In genomic region chr12:88993655-88994054, GRCh38 we compare ENCODE assay signal across 9 cellular contexts.
DNase-seq lines count a peak whose midpoint lies in the region; ATAC-seq and TF ChIP-seq lines count a peak whose summit lies in the region.
"Had no signal": no experiment of that assay in that cellular context is flagged by ENCODE, and none has a peak within 500 bp of the region (broad histone marks: within the 10 kb centered on the region; RNA-seq: fewer than 3 reads in every experiment).

No MANE protein-coding gene starts in this region.

- no peak overlapping the region for H3K4me3 ChIP-seq in AG04450 (ENCODE audit: low read depth, low read length)
- H3K4me3 ChIP-seq in upper lobe of left lung = no peak overlapping the region

- no peak for TF ChIP-seq POLR2A in upper lobe of left lung (IDR thresholded peaks at IDR 0.05)

- TF ChIP-seq CTCF in AG04450 (IDR thresholded peaks at IDR 0.05; ENCODE audit: low read depth, low read length) = peak; percentile 60
- peak; percentile 74 for TF ChIP-seq CTCF in VCaP (conservative IDR thresholded peaks at IDR 0.05)
- peak in 5 of 6 experiments; percentile 35 to 66 (median 65) for TF ChIP-seq CTCF in upper lobe of left lung (IDR thresholded peaks at IDR 0.05)

- no peak overlapping the region for H3K27ac ChIP-seq in AG04450 (ENCODE audit: low read depth, low read length)
- H3K27ac ChIP-seq in VCaP = no peak overlapping the region
- H3K27ac ChIP-seq in upper lobe of left lung = no peak overlapping the region
- H3K27ac ChIP-seq: epithelial cell of prostate had no signal

- ATAC-seq in GM18868 (IDR thresholded peaks at IDR 0.05; ENCODE audit: unreplicated experiment) (peak; percentile 72), upper lobe of left lung (ENCODE audit: low FRiP score in 2 of 2) (peak in 1 of 2 donors; percentile 61), GM19452 (IDR thresholded peaks at IDR 0.05; ENCODE audit: unreplicated experiment) (no peak)

- peaks cover 0 to 9% (median 0%) of the 10 kb centered on the region in 4 donors for H3K4me1 ChIP-seq in upper lobe of left lung

- DNase-seq in AG04450 (ENCODE audit: low read depth, low spot score) (peak; percentile 44), NCI-H146 treated with DMSO at 0.1 percent for 48 hours (lab: John Stamatoyannopoulos, UW; ENCODE audit: unreplicated experiment) (peak; percentile 54), iPS-NIHi11 (ENCODE audit: low spot score) (peak; percentile 26), upper lobe of left lung (no peak)
- no peak for DNase-seq in activated naive CD4-positive, alpha-beta T cell (lab: John Stamatoyannopoulos, UW)

- POLR2A ChIA-PET in AG04450 (lab: Yijun Ruan, JAX) = interaction anchor here (2.6 kb wide), 1 partner anchor 413 kb away, joined by 14 read pairs; the partner anchor contains the start of gene KITLG

- H3K9me3 ChIP-seq in AG04450 (ENCODE audit: control insufficient read depth, insufficient read depth, low read length) = no peaks in the 10 kb centered on the region
- no peaks in the 10 kb centered on the region for H3K9me3 ChIP-seq in upper lobe of left lung

- no peak for TF ChIP-seq EP300 in upper lobe of left lung (IDR thresholded peaks at IDR 0.05)

- CTCF ChIA-PET in AG04450 (lab: Charles Lee) = interaction anchor here (0.5 to 2.8 kb wide), 40 partner anchors 8 to 892 kb away, joined by 3 to 27 read pairs (median 3); partner anchors contain the start of gene KITLG

- H3K36me3 ChIP-seq in upper lobe of left lung = no peaks in the 10 kb centered on the region

- H3K27me3 ChIP-seq in AG04450 (ENCODE audit: control insufficient read depth, insufficient read depth, low read length) = no peaks in the 10 kb centered on the region
- no peaks in the 10 kb centered on the region for H3K27me3 ChIP-seq in upper lobe of left lung

- 6 to 7% methylated on average over 3 of the region's 3 CpGs for WGBS in upper lobe of left lung, 2 donors

Comparison
In these comparisons a context has a peak if more than half of its experiments do, and no peak if none do; other contexts are left out.
1. DNase-seq: peak in AG04450 (single experiment), NCI-H146 treated with DMSO at 0.1 percent for 48 hours (single experiment) and iPS-NIHi11 (single experiment); none in upper lobe of left lung (0 of 2) and activated naive CD4-positive, alpha-beta T cell (0 of 4).
2. Peak in every context shown above with its lines, with median percentiles within 50 percentile points of each other: CTCF ChIP-seq.